22 cellular contexts compared by ENCODE assay signal in the genomic region with DNA sequence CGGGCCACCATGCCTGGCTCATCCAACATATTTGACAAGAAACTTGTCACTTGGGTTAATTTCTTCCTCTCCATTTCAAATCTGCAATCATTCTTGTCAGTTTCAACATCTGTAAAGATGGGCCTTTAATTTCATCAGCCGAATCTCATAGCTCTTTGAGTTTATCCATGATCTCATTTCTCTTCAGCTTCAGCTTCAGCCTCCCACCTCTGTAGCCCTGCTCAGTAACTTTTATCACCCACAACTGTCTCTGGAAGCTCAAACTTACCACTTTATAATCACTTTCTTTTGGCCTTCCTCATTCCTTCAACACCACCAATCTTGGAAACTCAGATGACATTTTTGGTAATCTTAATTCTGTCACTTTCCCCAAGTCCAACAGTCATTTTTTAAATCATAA.
DNase-seq lines count a peak whose midpoint lies in the region; ATAC-seq and TF ChIP-seq lines count a peak whose summit lies in the region.
"Had no signal": no experiment of that assay in that cellular context is flagged by ENCODE, and none has a peak within 500 bp of the region (broad histone marks: within the 10 kb centered on the region; RNA-seq: fewer than 3 reads in every experiment).

No MANE protein-coding gene starts in this region.

- no peaks in the 10 kb centered on the region for H3K9me3 ChIP-seq in left ventricle myocardium inferior (replicated peaks)
- no peaks in the 10 kb centered on the region for H3K9me3 ChIP-seq in thoracic aorta
- H3K9me3 ChIP-seq: BE2C had no signal

- no peak overlapping the region for H3K4me3 ChIP-seq in left ventricle myocardium inferior
- H3K4me3 ChIP-seq in coronary artery = no peak overlapping the region
- no peak overlapping the region for H3K4me3 ChIP-seq in thoracic aorta
- H3K4me3 ChIP-seq in GM23338 = no peak overlapping the region
- H3K4me3 ChIP-seq: BLaER1 treated with 17β-estradiol and CSF1 and Interleukin-3, amounts not matched to agents 10 nM and 100 nM had no signal

- TF ChIP-seq CTCF in left ventricle myocardium inferior (IDR thresholded peaks at IDR 0.05; ENCODE audit: borderline replicate concordance) (no peak), coronary artery (IDR thresholded peaks at IDR 0.05) (no peak), thoracic aorta (IDR thresholded peaks at IDR 0.05) (no peak), GM23338 (conservative IDR thresholded peaks at IDR 0.05; ENCODE audit: low read depth in 2 of 2) (no peak)

- H3K36me3 ChIP-seq in left ventricle myocardium inferior (no peaks in the 10 kb centered on the region), thoracic aorta (no peaks in the 10 kb centered on the region), GM23338 (ENCODE audit: insufficient read depth) (no peaks in the 10 kb centered on the region)
- H3K36me3 ChIP-seq: BE2C; BLaER1 treated with 17β-estradiol and CSF1 and Interleukin-3, amounts not matched to agents 10 nM and 100 nM had no signal

- peaks cover 5% of the 10 kb centered on the region for H3K27me3 Mint-ChIP-seq in activated T-helper 1 cell treated with anti-CD3 and anti-CD28 coated beads, Interleukin-12 subunit alpha, Interleukin-12 subunit beta, Interleukin-2, Interleukin-4 antibody, amounts not matched to agents 30 ng/mL and 10 ng/mL and 1 ng/mL, durations not matched to agents 14 hours and 24 hours and 36 hours (ENCODE audit: insufficient read depth)
- H3K27me3 Mint-ChIP-seq in GM23338 (ENCODE audit: insufficient read depth, low read depth, poor library complexity) = no peaks in the 10 kb centered on the region

- H3K27ac Mint-ChIP-seq in activated T-helper 1 cell treated with anti-CD3 and anti-CD28 coated beads, Interleukin-12 subunit alpha, Interleukin-12 subunit beta, Interleukin-2, Interleukin-4 antibody, amounts not matched to agents 30 ng/mL and 10 ng/mL and 1 ng/mL, durations not matched to agents 14 hours and 24 hours and 36 hours = no peak overlapping the region
- no peak overlapping the region for H3K27ac Mint-ChIP-seq in GM23338
- H3K27ac Mint-ChIP-seq: CD14-positive monocyte; CD4-positive, alpha-beta T cell; CD8-positive, alpha-beta memory T cell had no signal

- H3K27me3 ChIP-seq in left ventricle myocardium inferior (ENCODE audit: low read depth) (no peaks in the 10 kb centered on the region), thoracic aorta (replicated peaks; ENCODE audit: insufficient read depth) (no peaks in the 10 kb centered on the region), GM23338 (ENCODE audit: insufficient read depth) (no peaks in the 10 kb centered on the region)
- H3K27me3 ChIP-seq: BLaER1 treated with 17β-estradiol and CSF1 and Interleukin-3, amounts not matched to agents 10 nM and 100 nM had no signal

- peak overlapping the region; percentile 22 for H3K27ac ChIP-seq in left ventricle myocardium inferior (replicated peaks)
- peak overlapping the region; percentile 76 to 81 for H3K27ac ChIP-seq in coronary artery
- peak overlapping the region; percentile 50 to 51 for H3K27ac ChIP-seq in thoracic aorta
- H3K27ac ChIP-seq in GM23338 (ENCODE audit: low read depth) = no peak overlapping the region
- H3K27ac ChIP-seq: 22Rv1; BLaER1 treated with 17β-estradiol and CSF1 and Interleukin-3, amounts not matched to agents 10 nM and 100 nM had no signal

- in situ Hi-C loops in G401 (cut with HindIII; ENCODE audit: low sequenced_read_pairs) = no loop called here

- H3K4me1 ChIP-seq in left ventricle myocardium inferior (peaks cover 31% of the 10 kb centered on the region), thoracic aorta (ENCODE audit: control insufficient read depth in 1 of 2, low read depth in 2 of 2) (peaks cover 32 to 64% of the 10 kb centered on the region in 2 donors), GM23338 (ENCODE audit: insufficient read depth) (peaks cover 6% of the 10 kb centered on the region; the same call in 1 of the 2 replicates)
- H3K4me1 ChIP-seq: BE2C had no signal

- no peaks in the 10 kb centered on the region for H3K4me1 Mint-ChIP-seq in activated T-helper 1 cell treated with anti-CD3 and anti-CD28 coated beads, Interleukin-12 subunit alpha, Interleukin-12 subunit beta, Interleukin-2, Interleukin-4 antibody, amounts not matched to agents 30 ng/mL and 10 ng/mL and 1 ng/mL, durations not matched to agents 14 hours and 24 hours and 36 hours (ENCODE audit: low read depth)
- H3K4me1 Mint-ChIP-seq in GM23338 = peaks cover 7% of the 10 kb centered on the region; the same call in 2 of the 3 replicates
- H3K4me1 Mint-ChIP-seq: CD8-positive, alpha-beta memory T cell had no signal

- H3K36me3 Mint-ChIP-seq in activated T-helper 1 cell treated with anti-CD3 and anti-CD28 coated beads, Interleukin-12 subunit alpha, Interleukin-12 subunit beta, Interleukin-2, Interleukin-4 antibody, amounts not matched to agents 30 ng/mL and 10 ng/mL and 1 ng/mL, durations not matched to agents 14 hours and 24 hours and 36 hours (ENCODE audit: low read depth) = no peaks in the 10 kb centered on the region
- H3K36me3 Mint-ChIP-seq in GM23338 (ENCODE audit: low read depth) = no peaks in the 10 kb centered on the region
- H3K36me3 Mint-ChIP-seq: CD8-positive, alpha-beta memory T cell had no signal

- no peak overlapping the region for H2AFZ ChIP-seq in GM23338

- ATAC-seq in Right ventricle myocardium superior (ENCODE audit: poor library complexity) (no peak), thoracic aorta (ENCODE audit: insufficient number of reproducible peaks, low FRiP score, low read depth) (no peak), GM23338 (no peak)

- no peak overlapping the region for H3K4me3 Mint-ChIP-seq in activated T-helper 1 cell treated with anti-CD3 and anti-CD28 coated beads, Interleukin-12 subunit alpha, Interleukin-12 subunit beta, Interleukin-2, Interleukin-4 antibody, amounts not matched to agents 30 ng/mL and 10 ng/mL and 1 ng/mL, durations not matched to agents 14 hours and 24 hours and 36 hours
- H3K4me3 Mint-ChIP-seq in GM23338 = no peak overlapping the region
- H3K4me3 Mint-ChIP-seq: CD14-positive monocyte; CD4-positive, alpha-beta T cell; CD8-positive, alpha-beta memory T cell had no signal

- DNase-seq in left ventricle myocardium inferior = no peak
- no peak for DNase-seq in Right ventricle myocardium superior
- DNase-seq in coronary artery (ENCODE audit: low spot score) = no peak
- DNase-seq in thoracic aorta (ENCODE audit: low spot score) = no peak
- no peak for DNase-seq in activated effector memory CD4-positive, alpha-beta T cell treated with Interleukin-2 at 50 U/mL for 16 hours
- no peak for DNase-seq in activated T-helper 1 cell treated with anti-CD3 and anti-CD28 coated beads, Interleukin-12 subunit alpha, Interleukin-12 subunit beta, Interleukin-2, Interleukin-4 antibody, amounts not matched to agents 30 ng/mL and 10 ng/mL and 1 ng/mL, durations not matched to agents 14 hours and 24 hours and 36 hours (ENCODE audit: low spot score)
- DNase-seq in G401 (ENCODE audit: low spot score) = no peak
- DNase-seq in GM23338 (ENCODE audit: low spot score) = no peak
- DNase-seq: ACHN; AML-193; BE2C; CD4-positive, alpha-beta T cell; CD8-positive, alpha-beta memory T cell; DMS 273 treated with DMSO at 0.1 percent for 48 hours; DMS79; EL; GF-D8; H7; HCEC 1CT had no signal

- H3K9me3 Mint-ChIP-seq in activated T-helper 1 cell treated with anti-CD3 and anti-CD28 coated beads, Interleukin-12 subunit alpha, Interleukin-12 subunit beta, Interleukin-2, Interleukin-4 antibody, amounts not matched to agents 30 ng/mL and 10 ng/mL and 1 ng/mL, durations not matched to agents 14 hours and 24 hours and 36 hours = no peaks in the 10 kb centered on the region
- no peaks in the 10 kb centered on the region for H3K9me3 Mint-ChIP-seq in GM23338
- H3K9me3 Mint-ChIP-seq: CD4-positive, alpha-beta T cell; CD8-positive, alpha-beta memory T cell had no signal

- H3K79me2 ChIP-seq in GM23338 (replicated peaks; ENCODE audit: insufficient read depth) = no peaks in the 10 kb centered on the region

- intact Hi-C loops in left ventricle myocardium inferior (cut with micrococcal nuclease) (no loop called here), Right ventricle myocardium superior (cut with DNase I) (no loop called here)
- intact Hi-C loops in activated T-helper 1 cell treated with anti-CD3 and anti-CD28 coated beads, Interleukin-12 subunit alpha, Interleukin-12 subunit beta, Interleukin-2, Interleukin-4 antibody, amounts not matched to agents 30 ng/mL and 10 ng/mL and 1 ng/mL, durations not matched to agents 14 hours and 24 hours and 36 hours (cut with micrococcal nuclease) = no loop called here

- H3K4me2 ChIP-seq in GM23338 = no peak overlapping the region
- H3K4me2 ChIP-seq: BLaER1 treated with 17β-estradiol and CSF1 and Interleukin-3, amounts not matched to agents 10 nM and 100 nM had no signal

- H4K20me1 ChIP-seq in GM23338 (replicated peaks; ENCODE audit: insufficient read depth) = no peaks in the 10 kb centered on the region
- H4K20me1 ChIP-seq: BLaER1 treated with 17β-estradiol and CSF1 and Interleukin-3, amounts not matched to agents 10 nM and 100 nM had no signal

- no peaks in the 10 kb centered on the region for H3F3A ChIP-seq in GM23338 (replicated peaks; ENCODE audit: low read depth)

- H3K9me2 ChIP-seq in GM23338 (ENCODE audit: insufficient read depth) = peaks cover 9% of the 10 kb centered on the region

TF ChIP-seq in GM23338, 12 proteins besides CTCF, POLR2A, EP300 and RAD21:
- no peak for TF ChIP-seq NANOG (IDR thresholded peaks at IDR 0.05; ENCODE audit: borderline replicate concordance)
